ENCODE assay signal across 8 cellular contexts in the genomic region with DNA sequence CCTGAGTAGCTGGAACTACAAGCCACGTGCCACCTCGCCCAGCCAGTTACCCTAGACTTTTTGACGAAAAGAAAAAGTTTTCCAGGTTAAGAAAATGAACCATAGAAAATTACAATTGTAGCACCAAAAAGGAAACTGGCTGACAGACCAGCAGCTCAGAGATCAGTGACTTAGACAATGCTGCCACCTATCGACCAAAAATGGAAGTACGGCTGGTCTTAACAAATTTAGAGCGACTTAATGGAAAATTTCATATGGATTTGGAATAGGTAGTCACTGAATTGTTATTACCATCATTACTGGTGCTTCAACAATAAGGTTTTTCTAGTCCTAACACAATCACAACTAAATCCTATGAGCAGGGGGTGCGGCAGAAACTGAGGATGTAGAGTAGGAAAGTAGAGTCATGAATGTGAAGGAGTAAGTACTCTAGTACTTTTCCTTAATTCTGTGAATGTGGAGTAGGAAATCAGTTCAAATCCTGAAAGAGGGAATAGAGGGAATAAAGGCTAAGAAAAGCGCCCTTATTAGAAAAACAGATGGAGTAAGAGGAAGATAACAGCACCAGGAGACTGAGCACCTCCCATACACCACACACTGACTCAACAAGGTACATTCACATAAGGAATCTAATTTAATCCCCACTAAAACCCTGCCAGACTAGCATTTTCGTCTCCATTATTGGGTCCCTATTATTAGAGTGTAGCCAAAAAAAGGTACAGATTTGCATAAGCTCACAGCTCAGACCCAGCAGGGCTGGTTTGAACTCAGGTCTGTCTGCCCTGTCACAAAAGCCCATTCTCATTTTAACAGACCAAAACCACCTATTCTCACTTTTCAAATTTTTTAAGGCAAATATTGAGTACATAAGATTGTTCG. TPM values are rescaled to one million over a fixed set of nuclear protein-coding genes. Genes with fewer than 3 reads are reported as not detected.
DNase-seq lines count a peak whose midpoint lies in the region; ATAC-seq and TF ChIP-seq lines count a peak whose summit lies in the region.

No MANE protein-coding gene starts in this region.

- peak; percentile 81 for TF ChIP-seq CTCF in AG09319 (IDR thresholded peaks at IDR 0.05; ENCODE audit: low read depth, low read length)

- H3K4me1 ChIP-seq in adipocyte (ENCODE audit: control insufficient read depth, insufficient read depth, low read length) = peaks cover 5% of the 10 kb centered on the region

- DNase-seq in AG09319 (ENCODE audit: extremely low read depth, low read depth) (peak; percentile 51), NCI-H1105 (lab: John Stamatoyannopoulos, UW) (peak; percentile 42), T follicular helper cell (ENCODE audit: low read depth) (peak; percentile 67), adipocyte (ENCODE audit: low read depth) (peak; percentile 88), left ventricle myocardium superior (no peak), sciatic nerve (ENCODE audit: low spot score) (peak; percentile 87)

- intact Hi-C loops in left ventricle myocardium superior (cut with micrococcal nuclease) (loop anchor here (5.0 kb wide), 1 partner anchor 191 kb away; no protein-coding TSS in a partner anchor), sciatic nerve (cut with DNase I) (loop anchor here (5.0 kb wide), 1 partner anchor 201 kb away; no protein-coding TSS in a partner anchor)

- no peak overlapping the region for H3K9ac ChIP-seq in adipocyte (ENCODE audit: low read length)

- no peak overlapping the region for H3K4me3 ChIP-seq in adipocyte (ENCODE audit: low read length)

- ATAC-seq in GM19328 (IDR thresholded peaks at IDR 0.05; ENCODE audit: unreplicated experiment) (peak; percentile 27), left ventricle myocardium superior (peak; percentile 64), sciatic nerve (peak; percentile 66), HG02981 (IDR thresholded peaks at IDR 0.05; ENCODE audit: unreplicated experiment) (no peak)

- no peaks in the 10 kb centered on the region for H3K36me3 ChIP-seq in adipocyte (ENCODE audit: control insufficient read depth, insufficient read depth, low read length, severe bottlenecking)

- H3K27me3 ChIP-seq in adipocyte (replicated peaks; ENCODE audit: control insufficient read depth, insufficient read depth, low read length) = peaks cover 37% of the 10 kb centered on the region

- H3K9me3 ChIP-seq in adipocyte (ENCODE audit: control insufficient read depth, low read length) = no peaks in the 10 kb centered on the region

RNA-seq across cellular contexts. Expression of gene MGST3, which starts 37.9 kb away (rescaled TPM):
- total RNA-seq in left ventricle myocardium superior (648 TPM), sciatic nerve (142 TPM)

RNA-seq across cellular contexts. Expression of gene LRRC52, which starts 49.4 kb away (rescaled TPM):
- total RNA-seq in left ventricle myocardium superior (not detected), sciatic nerve (not detected)
